ENCODE assay signal across 1 cellular context in genomic region chr19:2171349-2172145, GRCh38.
TF ChIP-seq lines count a peak whose summit lies in the region.

No MANE protein-coding gene starts in this region.

TF ChIP-seq in GM12878, 131 proteins besides CTCF, POLR2A, EP300 and RAD21 (continued from another document):
- TF ChIP-seq PBX3 (IDR thresholded peaks at IDR 0.05; ENCODE audit: insufficient replicate concordance, low read depth, low read length) (peak; percentile 80), SMAD1 (IDR thresholded peaks at IDR 0.05; ENCODE audit: low read depth, partially characterized antibody) (peak; percentile 92), POLR2AphosphoS2 (IDR thresholded peaks at IDR 0.05; ENCODE audit: low read depth, low read length) (0 out of 2 replicates have a peak, but pooled peaks have one; percentile 49), TCF12 (IDR thresholded peaks at IDR 0.05; ENCODE audit: low read depth, low read length) (peak; percentile 99), PRDM15 (CRISPR knock-in tag; IDR thresholded peaks at IDR 0.05) (no peak)
